17 cellular contexts compared by ENCODE assay signal in the genomic region with DNA sequence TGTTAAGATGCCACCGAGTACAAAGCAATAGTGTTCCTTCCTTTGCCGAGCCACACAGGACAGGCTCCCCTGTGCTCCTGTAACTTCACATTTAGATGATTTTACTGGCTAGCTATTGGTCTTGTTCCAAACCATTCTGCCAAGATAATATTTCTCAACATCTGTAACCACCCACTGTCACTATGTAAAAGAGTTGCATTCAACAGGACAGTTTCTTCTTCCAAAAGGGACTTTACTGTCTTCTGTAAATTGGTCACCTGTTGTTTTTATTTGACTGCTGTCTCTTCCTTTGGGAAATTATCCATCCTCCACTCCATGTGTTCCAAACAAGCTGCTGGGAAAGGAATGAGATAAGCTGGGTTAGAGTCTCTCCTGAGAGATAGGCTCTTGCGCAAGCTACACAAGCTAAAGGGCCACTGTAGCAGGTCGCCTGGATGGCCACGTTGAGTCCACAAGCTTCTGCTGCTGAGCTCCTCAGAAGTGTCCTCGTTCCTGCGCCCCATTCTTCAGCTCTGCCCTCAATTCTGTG. TPM values are rescaled to one million over a fixed set of nuclear protein-coding genes. Genes with fewer than 3 reads are reported as not detected.
DNase-seq lines count a peak whose midpoint lies in the region; ATAC-seq and TF ChIP-seq lines count a peak whose summit lies in the region.
"Had no signal": no experiment of that assay in that cellular context is flagged by ENCODE, and none has a peak within 500 bp of the region (broad histone marks: within the 10 kb centered on the region; RNA-seq: fewer than 3 reads in every experiment).

No MANE protein-coding gene starts in this region.

- H3K4me3 ChIP-seq in HEK293 (ENCODE audit: low read depth, low read length) (no peak overlapping the region), adipocyte (ENCODE audit: low read length) (peak overlapping the region; percentile 38), heart right ventricle (no peak overlapping the region), gastrocnemius medialis (no peak overlapping the region)
- H3K4me3 ChIP-seq: ascending aorta had no signal

- no peak overlapping the region for H3K4me3 Mint-ChIP-seq in osteocyte (ENCODE audit: unreplicated experiment)
- H3K4me3 Mint-ChIP-seq: activated T-helper 17 cell treated with anti-CD3 and anti-CD28 coated beads, Interleukin-2, amount 50 U/mL, for 72 hours; naive thymus-derived CD8-positive, alpha-beta T cell had no signal

- TF ChIP-seq CTCF in HEK293 (tag by site-specific recombination; IDR thresholded peaks at IDR 0.05) (no peak), heart right ventricle (IDR thresholded peaks at IDR 0.05) (no peak), gastrocnemius medialis (IDR thresholded peaks at IDR 0.05 in 4 of 5, conservative IDR thresholded peaks at IDR 0.05 in 1 of 5) (no peak), osteocyte (IDR thresholded peaks at IDR 0.05) (no peak)

- H3K4me1 ChIP-seq in HEK293 (ENCODE audit: control insufficient read depth, insufficient read depth, low read length) (no peaks in the 10 kb centered on the region), adipocyte (ENCODE audit: control insufficient read depth, insufficient read depth, low read length) (peaks cover 28% of the 10 kb centered on the region), heart right ventricle (peaks cover 0 to 22% (median 0%) of the 10 kb centered on the region in 9 donors), gastrocnemius medialis (peaks cover 0 to 28% of the 10 kb centered on the region in 2 donors)
- H3K4me1 ChIP-seq: BE2C had no signal

- H3K27ac Mint-ChIP-seq in osteocyte (ENCODE audit: unreplicated experiment) = no peak overlapping the region
- H3K27ac Mint-ChIP-seq: activated T-helper 17 cell treated with anti-CD3 and anti-CD28 coated beads, Interleukin-2, amount 50 U/mL, for 72 hours had no signal

- in situ Hi-C loops in gastrocnemius medialis (cut with MboI; ENCODE audit: low sequenced_read_pairs in 4 of 4) = no loop called here

- peaks cover 1% of the 10 kb centered on the region for H3K4me1 Mint-ChIP-seq in osteocyte (ENCODE audit: unreplicated experiment)
- H3K4me1 Mint-ChIP-seq: activated T-helper 17 cell treated with anti-CD3 and anti-CD28 coated beads, Interleukin-2, amount 50 U/mL, for 72 hours; naive thymus-derived CD8-positive, alpha-beta T cell had no signal

- no peaks in the 10 kb centered on the region for H3K36me3 ChIP-seq in HEK293 (ENCODE audit: control insufficient read depth in 2 of 2, insufficient read depth in 1 of 2, low read length in 2 of 2)
- H3K36me3 ChIP-seq in adipocyte (ENCODE audit: control insufficient read depth, insufficient read depth, low read length, severe bottlenecking) = no peaks in the 10 kb centered on the region
- H3K36me3 ChIP-seq in heart right ventricle = no peaks in the 10 kb centered on the region
- no peaks in the 10 kb centered on the region for H3K36me3 ChIP-seq in gastrocnemius medialis
- H3K36me3 ChIP-seq: ascending aorta, BE2C had no signal

- H3K27me3 ChIP-seq in adipocyte (replicated peaks; ENCODE audit: control insufficient read depth, insufficient read depth, low read length) (no peaks in the 10 kb centered on the region), heart right ventricle (no peaks in the 10 kb centered on the region), gastrocnemius medialis (no peaks in the 10 kb centered on the region)
- H3K27me3 ChIP-seq: ascending aorta, BE2C had no signal

- ATAC-seq in heart right ventricle (peak; percentile 57 to 84 (median 82)), gastrocnemius medialis (peak; percentile 87 to 90), GM19351 (IDR thresholded peaks at IDR 0.05; ENCODE audit: unreplicated experiment) (no peak)
- ATAC-seq: activated T-helper 17 cell treated with anti-CD3 and anti-CD28 coated beads, Interleukin-2, amount 50 U/mL, for 72 hours; naive thymus-derived CD8-positive, alpha-beta T cell had no signal

- H3K9ac ChIP-seq in adipocyte (ENCODE audit: low read length) = peak overlapping the region; percentile 50

- no peaks in the 10 kb centered on the region for H3K9me3 Mint-ChIP-seq in osteocyte (ENCODE audit: unreplicated experiment)
- H3K9me3 Mint-ChIP-seq: activated T-helper 17 cell treated with anti-CD3 and anti-CD28 coated beads, Interleukin-2, amount 50 U/mL, for 72 hours had no signal

- intact Hi-C loops in heart right ventricle (cut with DNase I) (no loop called here), gastrocnemius medialis (cut with DNase I; ENCODE audit: low total_unique reads) (no loop called here)

- WGBS in heart right ventricle, 2 donors = 61 to 71% methylated on average over 7 of the region's 7 CpGs

- no peaks in the 10 kb centered on the region for H3K36me3 Mint-ChIP-seq in osteocyte (ENCODE audit: unreplicated experiment)

- H3K27me3 Mint-ChIP-seq in osteocyte (ENCODE audit: unreplicated experiment) = no peaks in the 10 kb centered on the region

- no peak overlapping the region for H3K27ac ChIP-seq in HEK293 (ENCODE audit: extremely low read depth, low read depth, low read length)
- peak overlapping the region in 6 of 10 donors; percentile 14 to 58 (median 56) for H3K27ac ChIP-seq in heart right ventricle
- H3K27ac ChIP-seq in gastrocnemius medialis = peak overlapping the region; percentile 47 to 81 (median 68)
- H3K27ac ChIP-seq: VCaP had no signal

- TF ChIP-seq POLR2A in gastrocnemius medialis (IDR thresholded peaks at IDR 0.05) = no peak

- DNase-seq in adipocyte (ENCODE audit: low read depth) (peak; percentile 68), heart right ventricle (peak; percentile 13 to 23), gastrocnemius medialis (peak; percentile 46 to 66), NCI-H2196 treated with DMSO at 0.1 percent for 48 hours (lab: John Stamatoyannopoulos, UW; ENCODE audit: unreplicated experiment) (no peak), osteocyte (ENCODE audit: extremely low spot score, unreplicated experiment) (no peak), COLO668 (lab: John Stamatoyannopoulos, UW; ENCODE audit: unreplicated experiment) (no peak)
- DNase-seq: BE2C; dermis blood vessel endothelial cell; erythroblast; naive thymus-derived CD8-positive, alpha-beta T cell; NCI-H1092 treated with DMSO at 0.1 percent for 48 hours; SW 1271 had no signal

- POLR2A ChIA-PET in HEK293 (lab: Yijun Ruan, JAX) = interaction anchor here (0.6 kb wide), 1 partner anchor 27 kb away, joined by 3 read pairs; no protein-coding TSS in a partner anchor

- H3K9me3 ChIP-seq in HEK293 (ENCODE audit: control insufficient read depth, insufficient read depth, low read depth, low read length) = no peaks in the 10 kb centered on the region
- no peaks in the 10 kb centered on the region for H3K9me3 ChIP-seq in adipocyte (ENCODE audit: control insufficient read depth, low read length)
- H3K9me3 ChIP-seq in heart right ventricle = no peaks in the 10 kb centered on the region
- H3K9me3 ChIP-seq in gastrocnemius medialis = no peaks in the 10 kb centered on the region
- H3K9me3 ChIP-seq: ascending aorta, BE2C had no signal

- CTCF ChIA-PET in HEK293 (lab: Yijun Ruan, JAX) = interaction anchor here (1.1 kb wide), 1 partner anchor 84 kb away, joined by 4 read pairs; no protein-coding TSS in a partner anchor

TF ChIP-seq in HEK293, 187 proteins besides CTCF, POLR2A, EP300 and RAD21:
- 0 out of 2 replicates have a peak, but pooled peaks have one; percentile 38 for TF ChIP-seq ZIC2 (tag by site-specific recombination; IDR thresholded peaks at IDR 0.05)
- TF ChIP-seq ZNF24 (tag by site-specific recombination; IDR thresholded peaks at IDR 0.05) = no peak
- TF ChIP-seq SCRT2 (tag by site-specific recombination; IDR thresholded peaks at IDR 0.05) = peak; percentile 65
- no peak for TF ChIP-seq MZF1 (tag by site-specific recombination; IDR thresholded peaks at IDR 0.05; ENCODE audit: borderline replicate concordance)
- no peak for TF ChIP-seq ZNF214 (tag by site-specific recombination; IDR thresholded peaks at IDR 0.05; ENCODE audit: borderline replicate concordance)
TF ChIP-seq in HEK293: peak in this region for 2.

RNA-seq across cellular contexts. Expression of a gene that starts 14.4 kb away (rescaled TPM):
- total RNA-seq in heart right ventricle (100 to 1,000 TPM in 2 of 10 donors, 10 to 100 TPM in 8; 62.5 to 133 (median 77.2) TPM), gastrocnemius medialis (100 to 1,000 TPM; 204 to 317 (median 240) TPM), osteocyte (199 and 214 TPM in 2 replicates)
- polyA plus RNA-seq in heart right ventricle = 10 to 100 TPM; 15.4 to 53.2 TPM

Comparison
In these comparisons a context has a peak if more than half of its experiments do, and no peak if none do; other contexts are left out.
1. DNase-seq: peak in adipocyte (single experiment), heart right ventricle (2 of 2) and gastrocnemius medialis (2 of 2); none in NCI-H2196 treated with DMSO at 0.1 percent for 48 hours (single experiment), osteocyte (single experiment) and COLO668 (single experiment).